In genomic region chr10:123240776-123241175, GRCh38 we compare ENCODE assay signal across 12 cellular contexts.
"Had no signal": no experiment of that assay in that cellular context is flagged by ENCODE, and none has a peak within 500 bp of the region (broad histone marks: within the 10 kb centered on the region; RNA-seq: fewer than 3 reads in every experiment).

No MANE protein-coding gene starts in this region.

- H3K27ac ChIP-seq: adrenal gland, cardiac muscle cell, dorsolateral prefrontal cortex, gastroesophageal sphincter, parathyroid adenoma, testis had no signal

- H3K27me3 Mint-ChIP-seq: activated CD4-positive, alpha-beta memory T cell treated with anti-CD3 and anti-CD28 coated beads, Interleukin-2, amount 10 ng/mL, durations not matched to agents 7 days and 5 days had no signal

- H3K9me3 Mint-ChIP-seq: activated CD4-positive, alpha-beta memory T cell treated with anti-CD3 and anti-CD28 coated beads, Interleukin-2, amount 10 ng/mL, durations not matched to agents 7 days and 5 days had no signal

- H3K9ac ChIP-seq: parathyroid adenoma had no signal

- H3K4me3 ChIP-seq: adrenal gland, cardiac muscle cell, dorsolateral prefrontal cortex, gastroesophageal sphincter, heart right ventricle, stomach, testis had no signal

- H3K4me3 Mint-ChIP-seq: activated CD4-positive, alpha-beta memory T cell treated with anti-CD3 and anti-CD28 coated beads, Interleukin-2, amount 10 ng/mL, durations not matched to agents 7 days and 5 days had no signal

- H3K27me3 ChIP-seq: adrenal gland, cardiac muscle cell, dorsolateral prefrontal cortex, gastroesophageal sphincter, heart right ventricle, neutrophil, stomach, testis had no signal

- DNase-seq: activated CD4-positive, CD25-positive, alpha-beta regulatory T cell treated with anti-CD3 and anti-CD28 coated beads, Interleukin-2, amount 50 U/mL, for 72 hours; adrenal gland; dorsolateral prefrontal cortex; heart right ventricle; stomach; T1000; testis had no signal

- ATAC-seq: gastroesophageal sphincter, heart right ventricle had no signal

- H2AFZ ChIP-seq: parathyroid adenoma had no signal

- H3K36me3 ChIP-seq: adrenal gland, cardiac muscle cell, heart right ventricle, neutrophil had no signal

- H3K9me3 ChIP-seq: adrenal gland, neutrophil, testis had no signal

- H3K79me2 ChIP-seq: parathyroid adenoma had no signal

- H3K4me1 ChIP-seq: adrenal gland, gastroesophageal sphincter, heart right ventricle, parathyroid adenoma, stomach, testis had no signal
